8 cellular contexts compared by ENCODE assay signal in the genomic region with DNA sequence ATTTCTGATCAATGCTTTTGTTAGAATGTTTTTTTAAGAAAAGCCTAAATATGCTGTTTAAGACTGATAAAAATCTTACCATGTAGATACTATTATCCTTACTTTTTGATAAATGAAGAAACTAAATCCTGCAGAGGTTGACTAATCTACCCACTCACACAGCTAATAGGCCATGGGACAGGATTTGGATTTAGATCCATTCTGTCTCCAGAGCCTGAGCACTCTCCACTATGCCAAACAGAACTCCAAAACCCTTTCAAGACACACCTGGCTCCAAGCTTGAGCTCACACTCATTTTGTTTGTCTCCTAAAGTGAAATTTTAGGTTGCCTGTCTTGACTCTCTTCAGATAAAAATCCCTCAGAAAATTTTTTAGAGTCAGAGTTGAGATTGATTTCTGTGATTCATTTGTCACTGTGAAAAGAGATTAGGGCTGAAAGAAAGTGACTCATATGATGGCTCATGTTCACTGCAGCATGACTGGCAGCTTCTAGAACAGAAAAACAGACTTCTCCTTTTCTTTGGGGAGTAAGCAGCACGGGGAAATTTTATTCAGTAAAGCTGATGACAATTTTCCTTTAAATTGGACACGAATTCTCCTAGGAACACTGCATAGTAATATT.
A peak's percentile ranks its signal among the peaks of the same experiment; 100 is the strongest.
DNase-seq lines count a peak whose midpoint lies in the region; ATAC-seq and TF ChIP-seq lines count a peak whose summit lies in the region.

No MANE protein-coding gene starts in this region.

- DNase-seq in DMS79 treated with DMSO at 0.1 percent for 48 hours (lab: John Stamatoyannopoulos, UW), result peak; percentile 61
- DNase-seq in astrocyte of the spinal cord (ENCODE audit: low read depth, low spot score), result peak; percentile 54
- DNase-seq in retinal pigment epithelial cell (ENCODE audit: low read depth), result peak; percentile 69
- no peak for DNase-seq in NCI-H1436 treated with DMSO at 0.1 percent for 48 hours (lab: John Stamatoyannopoulos, UW)
- no peak for DNase-seq in NCI-H1436 (lab: John Stamatoyannopoulos, UW)
- DNase-seq in activated CD8-positive, alpha-beta memory T cell treated with anti-CD3 and anti-CD28 coated beads, Interleukin-2, amount 50 U/mL, for 4 hours, result no peak

- peak; percentile 80 for ATAC-seq in GM21423 (IDR thresholded peaks at IDR 0.05; ENCODE audit: unreplicated experiment)
- ATAC-seq in HG03571 (IDR thresholded peaks at IDR 0.05; ENCODE audit: unreplicated experiment), result peak; percentile 81

- in situ Hi-C loops in astrocyte of the spinal cord (cut with HindIII; ENCODE audit: low sequenced_read_pairs), result no loop called here

- TF ChIP-seq CTCF in astrocyte of the spinal cord (IDR thresholded peaks at IDR 0.05; ENCODE audit: low read depth, low read length), result no peak
- no peak for TF ChIP-seq CTCF in retinal pigment epithelial cell (conservative IDR thresholded peaks at IDR 0.05; ENCODE audit: low read depth, low read length)

- H3K4me3 ChIP-seq in astrocyte of the spinal cord (ENCODE audit: low read depth, low read length) (no peak overlapping the region), retinal pigment epithelial cell (ENCODE audit: low read length) (no peak overlapping the region)

Comparison
In these comparisons a context has a peak if more than half of its experiments do, and no peak if none do; other contexts are left out.
1. DNase-seq: peak in DMS79 treated with DMSO at 0.1 percent for 48 hours (single experiment), astrocyte of the spinal cord (single experiment) and retinal pigment epithelial cell (single experiment); none in NCI-H1436 treated with DMSO at 0.1 percent for 48 hours (single experiment), NCI-H1436 (single experiment) and activated CD8-positive, alpha-beta memory T cell treated with anti-CD3 and anti-CD28 coated beads, Interleukin-2, amount 50 U/mL, for 4 hours (single experiment).